11 cellular contexts compared by ENCODE assay signal in genomic region chr10:124734311-124735166, GRCh38. TPM values are rescaled to one million over a fixed set of nuclear protein-coding genes. Genes with fewer than 3 reads are reported as not detected.
DNase-seq lines count a peak whose midpoint lies in the region; ATAC-seq and TF ChIP-seq lines count a peak whose summit lies in the region.
"Had no signal": no experiment of that assay in that cellular context is flagged by ENCODE, and none has a peak within 500 bp of the region (broad histone marks: within the 10 kb centered on the region; RNA-seq: fewer than 3 reads in every experiment).

No MANE protein-coding gene starts in this region.

- no peak for DNase-seq in activated CD4-positive, alpha-beta T cell treated with anti-CD3 and anti-CD28 coated beads, Interleukin-2, amount 10 ng/mL, durations not matched to agents 24 days and 14 days
- no peak for DNase-seq in activated CD4-positive, alpha-beta T cell treated with anti-CD3 and anti-CD28 coated beads, Interleukin-2, amount 50 U/mL, for 4 hours
- peak in 1 of 2 donors; percentile 46 for DNase-seq in memory B cell (ENCODE audit: low spot score in 2 of 2)
- no peak for DNase-seq in substantia nigra (lab: John Stamatoyannopoulos, UW)
- no peak for DNase-seq in GM10248 (ENCODE audit: extremely low spot score)
- DNase-seq in SW 1271 (lab: John Stamatoyannopoulos, UW), result no peak
- DNase-seq in HPDE6-E6E7 (ENCODE audit: extremely low spot score), result no peak
- DNase-seq: effector CD4-positive, alpha-beta T cell; NCI-H1417 treated with DMSO at 0.1 percent for 48 hours; SHP77 had no signal

- intact Hi-C loops in activated CD4-positive, alpha-beta T cell treated with anti-CD3 and anti-CD28 coated beads, Interleukin-2, amount 10 ng/mL, durations not matched to agents 24 days and 14 days (cut with micrococcal nuclease), result no loop called here

- ATAC-seq in activated T-helper 17 cell treated with anti-CD3 and anti-CD28 coated beads, Interleukin-2, amount 50 U/mL, for 72 hours (replicated peaks), result peak; percentile 27
- ATAC-seq in memory B cell (ENCODE audit: low read depth), result peak; percentile 80

- POLR2A ChIA-PET in GM10248 (lab: Yijun Ruan, JAX), result no interaction called here

- H3K36me3 Mint-ChIP-seq in activated CD4-positive, alpha-beta T cell treated with anti-CD3 and anti-CD28 coated beads, Interleukin-2, amount 10 ng/mL, durations not matched to agents 24 days and 14 days (ENCODE audit: low read depth), result peaks cover 32% of the 10 kb centered on the region
- peaks cover 53% of the 10 kb centered on the region for H3K36me3 Mint-ChIP-seq in activated T-helper 17 cell treated with anti-CD3 and anti-CD28 coated beads, Interleukin-2, amount 50 U/mL, for 72 hours (ENCODE audit: low read depth)
- peaks cover 13% of the 10 kb centered on the region for H3K36me3 Mint-ChIP-seq in memory B cell

- peaks cover 2% of the 10 kb centered on the region for H3K27me3 Mint-ChIP-seq in activated CD4-positive, alpha-beta T cell treated with anti-CD3 and anti-CD28 coated beads, Interleukin-2, amount 10 ng/mL, durations not matched to agents 24 days and 14 days
- H3K27me3 Mint-ChIP-seq in activated T-helper 17 cell treated with anti-CD3 and anti-CD28 coated beads, Interleukin-2, amount 50 U/mL, for 72 hours, result no peaks in the 10 kb centered on the region
- H3K27me3 Mint-ChIP-seq in memory B cell, result no peaks in the 10 kb centered on the region

- H3K27ac ChIP-seq in substantia nigra (ENCODE audit: low read depth, low read length, poor library complexity, severe bottlenecking), result peak overlapping the region; percentile 69

- no peaks in the 10 kb centered on the region for H3K9me3 Mint-ChIP-seq in activated CD4-positive, alpha-beta T cell treated with anti-CD3 and anti-CD28 coated beads, Interleukin-2, amount 10 ng/mL, durations not matched to agents 24 days and 14 days
- H3K9me3 Mint-ChIP-seq in activated T-helper 17 cell treated with anti-CD3 and anti-CD28 coated beads, Interleukin-2, amount 50 U/mL, for 72 hours, result no peaks in the 10 kb centered on the region
- no peaks in the 10 kb centered on the region for H3K9me3 Mint-ChIP-seq in memory B cell

- no peak for TF ChIP-seq CTCF in GM10248 (IDR thresholded peaks at IDR 0.05; ENCODE audit: control extremely low read depth, extremely low read depth, low read depth, missing control alignments)

- CTCF ChIA-PET in GM10248 (lab: Yijun Ruan, JAX), result interaction anchor here (1.1 to 8.5 kb wide), 7 partner anchors 7 to 204 kb away, joined by 3 to 79 read pairs (median 6); no protein-coding TSS in a partner anchor

- peaks cover 65% of the 10 kb centered on the region for H3K4me1 Mint-ChIP-seq in activated CD4-positive, alpha-beta T cell treated with anti-CD3 and anti-CD28 coated beads, Interleukin-2, amount 10 ng/mL, durations not matched to agents 24 days and 14 days
- H3K4me1 Mint-ChIP-seq in activated T-helper 17 cell treated with anti-CD3 and anti-CD28 coated beads, Interleukin-2, amount 50 U/mL, for 72 hours, result peaks cover 63% of the 10 kb centered on the region
- peaks cover 67% of the 10 kb centered on the region for H3K4me1 Mint-ChIP-seq in memory B cell

- H3K4me3 Mint-ChIP-seq in activated CD4-positive, alpha-beta T cell treated with anti-CD3 and anti-CD28 coated beads, Interleukin-2, amount 10 ng/mL, durations not matched to agents 24 days and 14 days, result peak overlapping the region; percentile 67
- peak overlapping the region; percentile 76 for H3K4me3 Mint-ChIP-seq in activated T-helper 17 cell treated with anti-CD3 and anti-CD28 coated beads, Interleukin-2, amount 50 U/mL, for 72 hours
- H3K4me3 Mint-ChIP-seq in memory B cell, result peak overlapping the region; percentile 78

- peak overlapping the region; percentile 63 for H3K27ac Mint-ChIP-seq in activated CD4-positive, alpha-beta T cell treated with anti-CD3 and anti-CD28 coated beads, Interleukin-2, amount 10 ng/mL, durations not matched to agents 24 days and 14 days
- H3K27ac Mint-ChIP-seq in activated T-helper 17 cell treated with anti-CD3 and anti-CD28 coated beads, Interleukin-2, amount 50 U/mL, for 72 hours, result peak overlapping the region; percentile 94
- peak overlapping the region; percentile 98 for H3K27ac Mint-ChIP-seq in memory B cell

RNA-seq across cellular contexts. Expression of gene FAM53B, which starts 9.6 kb away (rescaled TPM):
- 20.9 and 21.8 TPM in 2 replicates for total RNA-seq in activated CD4-positive, alpha-beta T cell treated with anti-CD3 and anti-CD28 coated beads, Interleukin-2, amount 10 ng/mL, durations not matched to agents 24 days and 14 days
- total RNA-seq in activated T-helper 17 cell treated with anti-CD3 and anti-CD28 coated beads, Interleukin-2, amount 50 U/mL, for 72 hours, result 10 to 100 TPM; 21.7 to 36.8 TPM

RNA-seq across cellular contexts. Expression of gene EEF1AKMT2, which starts 57.1 kb away (rescaled TPM):
- 21.5 and 22.3 TPM in 2 replicates for total RNA-seq in activated CD4-positive, alpha-beta T cell treated with anti-CD3 and anti-CD28 coated beads, Interleukin-2, amount 10 ng/mL, durations not matched to agents 24 days and 14 days
- total RNA-seq in activated T-helper 17 cell treated with anti-CD3 and anti-CD28 coated beads, Interleukin-2, amount 50 U/mL, for 72 hours, result 1 to 10 TPM; 7.6 to 10.0 TPM
